In genomic region chr1:51519048-51519856, GRCh38 we compare ENCODE assay signal across 8 cellular contexts. TPM values are rescaled to one million over a fixed set of nuclear protein-coding genes. Genes with fewer than 3 reads are reported as not detected.
DNase-seq lines count a peak whose midpoint lies in the region; ATAC-seq and TF ChIP-seq lines count a peak whose summit lies in the region.

Gene EPS15 (minus strand): TSS chr1:51519266. CDS start chr1:51519231, 35 bp downstream.

- peak; percentile 41 for ATAC-seq in GM19043 (IDR thresholded peaks at IDR 0.05; ENCODE audit: low read depth, unreplicated experiment)
- ATAC-seq in HG03354 (IDR thresholded peaks at IDR 0.05; ENCODE audit: poor library complexity, severe bottlenecking, unreplicated experiment), result peak; percentile 70

- no peaks in the 10 kb centered on the region for H3K9me3 ChIP-seq in liver (ENCODE audit: control insufficient read depth in 4 of 4, low read length in 3 of 4)

- TF ChIP-seq CTCF in dorsolateral prefrontal cortex (IDR thresholded peaks at IDR 0.05 in 54 of 56, conservative IDR thresholded peaks at IDR 0.05 in 2 of 56; ENCODE audit: low read depth in 1 of 56, partially characterized antibody in 56 of 56) (peak in 2 of 56 donors; percentile 1 to 8), liver (IDR thresholded peaks at IDR 0.05; ENCODE audit: low read depth, low read length, missing input control) (no peak)

- TF ChIP-seq RAD21 in liver (IDR thresholded peaks at IDR 0.05), result no peak

- intact Hi-C loops in dorsolateral prefrontal cortex (cut with DNase I), result loop anchor here (5.0 to 10.0 kb wide), 3 partner anchors 94 to 554 kb away; partner anchors contain the start of genes FAF1 (in 1 of the 2) and RNF11 (in 1 of the 2)

- no peaks in the 10 kb centered on the region for H3K36me3 ChIP-seq in liver (ENCODE audit: control insufficient read depth in 4 of 4, insufficient read depth in 3 of 4, low read depth in 1 of 4, low read length in 3 of 4)

- peaks cover 54% of the 10 kb centered on the region for H3K4me1 Mint-ChIP-seq in activated CD4-positive, alpha-beta memory T cell treated with anti-CD3 and anti-CD28 coated beads, Interleukin-2, amount 10 ng/mL, durations not matched to agents 7 days and 5 days

- H3K9me3 Mint-ChIP-seq in activated CD4-positive, alpha-beta memory T cell treated with anti-CD3 and anti-CD28 coated beads, Interleukin-2, amount 10 ng/mL, durations not matched to agents 7 days and 5 days, result no peaks in the 10 kb centered on the region

- POLR2A ChIA-PET in activated CD4-positive, alpha-beta memory T cell treated with anti-CD3 and anti-CD28 coated beads, Interleukin-2, amount 10 ng/mL, durations not matched to agents 7 days and 5 days (lab: Charles Lee), result interaction anchor here (0.9 to 2.6 kb wide), 19 partner anchors 10 to 1496 kb away, joined by 3 to 14 read pairs (median 4); partner anchors contain the start of genes NRDC and OSBPL9

- DNase-seq in Ammon's horn (ENCODE audit: low spot score), result peak; percentile 80
- DNase-seq in NCI-H748 treated with DMSO at 0.1 percent for 48 hours (lab: John Stamatoyannopoulos, UW), result peak; percentile 57
- peak; percentile 89 for DNase-seq in activated CD4-positive, alpha-beta memory T cell treated with anti-CD3 and anti-CD28 coated beads, Interleukin-2, amount 10 ng/mL, durations not matched to agents 7 days and 5 days
- DNase-seq in dorsolateral prefrontal cortex, result peak; percentile 55 to 81 (median 70)
- peak; percentile 89 for DNase-seq in stimulated activated CD4-positive, alpha-beta T cell treated with anti-CD3 and anti-CD28 coated beads, Interleukin-4, amount 100 ng/mL, for 1 hour

- CTCF ChIA-PET in activated CD4-positive, alpha-beta memory T cell treated with anti-CD3 and anti-CD28 coated beads, Interleukin-2, amount 10 ng/mL, durations not matched to agents 7 days and 5 days (lab: Charles Lee), result interaction anchor here (1.2 to 1.4 kb wide), 2 partner anchors 13 to 252 kb away, joined by 3 to 5 read pairs; no protein-coding TSS in a partner anchor

- H3K4me3 ChIP-seq in dorsolateral prefrontal cortex (peak within 1 kb of the TSS; percentile 42 to 96 (median 76)), liver (ENCODE audit: low read depth in 1 of 3, low read length in 3 of 3) (peak within 1 kb of the TSS; percentile 83 to 99 (median 96))

- whole genome bisulfite sequencing in liver, result 1% methylated on average over 56 of the region's 56 CpGs

- H3K27ac Mint-ChIP-seq in activated CD4-positive, alpha-beta memory T cell treated with anti-CD3 and anti-CD28 coated beads, Interleukin-2, amount 10 ng/mL, durations not matched to agents 7 days and 5 days, result peak within 1 kb of the TSS; percentile 86

- H3K4me3 Mint-ChIP-seq in activated CD4-positive, alpha-beta memory T cell treated with anti-CD3 and anti-CD28 coated beads, Interleukin-2, amount 10 ng/mL, durations not matched to agents 7 days and 5 days, result peak within 1 kb of the TSS; percentile 86

- H3K27ac ChIP-seq in dorsolateral prefrontal cortex, result peak within 1 kb of the TSS; percentile 58 to 99 (median 91)
- peak within 1 kb of the TSS; percentile 95 to 96 for H3K27ac ChIP-seq in liver (ENCODE audit: low read depth in 1 of 2, low read length in 2 of 2)

- H3K27me3 ChIP-seq in dorsolateral prefrontal cortex, result no peaks in the 10 kb centered on the region
- no peaks in the 10 kb centered on the region for H3K27me3 ChIP-seq in liver (ENCODE audit: control insufficient read depth in 4 of 4, insufficient read depth in 4 of 4, low read length in 3 of 4)

- H3K27me3 Mint-ChIP-seq in activated CD4-positive, alpha-beta memory T cell treated with anti-CD3 and anti-CD28 coated beads, Interleukin-2, amount 10 ng/mL, durations not matched to agents 7 days and 5 days, result no peaks in the 10 kb centered on the region

- H3K9ac ChIP-seq in liver (ENCODE audit: low read depth in 1 of 2, low read length in 2 of 2), result peak within 1 kb of the TSS; percentile 71 to 96

- H3K36me3 Mint-ChIP-seq in activated CD4-positive, alpha-beta memory T cell treated with anti-CD3 and anti-CD28 coated beads, Interleukin-2, amount 10 ng/mL, durations not matched to agents 7 days and 5 days (ENCODE audit: low read depth), result peaks cover 9% of the 10 kb centered on the region

- H3K4me1 ChIP-seq in liver (ENCODE audit: control insufficient read depth in 4 of 4, insufficient read depth in 4 of 4, low read length in 3 of 4), result peaks cover 4 to 33% (median 10%) of the 10 kb centered on the region in 4 donors

TF ChIP-seq in liver, 16 proteins besides CTCF, POLR2A, EP300 and RAD21:
- TF ChIP-seq NR2F2 (IDR thresholded peaks at IDR 0.05), result peak; percentile 52
- peak in 1 of 2 donors; percentile 21 for TF ChIP-seq GABPA (IDR thresholded peaks at IDR 0.05 in 1 of 2, conservative IDR thresholded peaks at IDR 0.05 in 1 of 2)
- TF ChIP-seq MAX (IDR thresholded peaks at IDR 0.05), result no peak
- peak; percentile 66 for TF ChIP-seq SP1 (IDR thresholded peaks at IDR 0.05)
- peak; percentile 5 to 29 for TF ChIP-seq RXRA (IDR thresholded peaks at IDR 0.05)
- TF ChIP-seq EGR1 (IDR thresholded peaks at IDR 0.05; ENCODE audit: low read depth in 2 of 2), result no peak
- peak; percentile 90 for TF ChIP-seq YY1 (IDR thresholded peaks at IDR 0.05)
- peak; percentile 49 to 60 for TF ChIP-seq HNF4A (conservative IDR thresholded peaks at IDR 0.05)
- TF ChIP-seq REST (IDR thresholded peaks at IDR 0.05), result no peak

RNA-seq across cellular contexts. Expression of gene EPS15, which starts in this region (rescaled TPM):
- 10 to 100 TPM; 71.8 to 75.0 TPM for total RNA-seq in activated CD4-positive, alpha-beta memory T cell treated with anti-CD3 and anti-CD28 coated beads, Interleukin-2, amount 10 ng/mL, durations not matched to agents 7 days and 5 days
- total RNA-seq in dorsolateral prefrontal cortex (100 to 1,000 TPM; 123 to 234 (median 175) TPM), liver (10 to 100 TPM; 25.3 to 52.1 TPM)
- 10 to 100 TPM in 1 of 2 donors, 1 to 10 TPM in 1; 8.8 to 13.0 TPM for polyA plus RNA-seq in liver

Comparison
In these comparisons a context has a peak if more than half of its experiments do, and no peak if none do; other contexts are left out.
1. Peak in every context shown above with its lines: DNase-seq, ATAC-seq, H3K4me3 ChIP-seq and H3K27ac ChIP-seq.